17 cellular contexts compared by ENCODE assay signal in the genomic region with DNA sequence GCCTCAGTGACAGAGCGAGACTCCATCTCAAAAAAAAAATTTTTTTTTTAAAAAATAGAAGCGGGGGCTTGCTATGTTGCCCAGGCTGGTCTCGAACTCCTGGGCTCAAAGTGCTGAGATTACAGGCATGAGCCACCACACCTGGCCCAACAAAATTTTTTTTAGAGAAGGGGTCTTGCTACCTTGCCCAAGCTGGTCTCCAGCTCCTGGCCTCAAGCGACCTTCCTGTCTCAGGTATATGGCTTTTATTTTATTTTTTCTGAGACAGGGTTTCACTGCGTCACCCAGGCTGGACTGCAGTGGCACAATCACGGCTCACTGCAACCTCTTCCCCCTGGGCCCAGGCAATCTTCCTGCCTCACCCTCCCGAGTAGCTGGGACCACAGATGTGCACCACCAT. TPM values are rescaled to one million over a fixed set of nuclear protein-coding genes. Genes with fewer than 3 reads are reported as not detected.
DNase-seq lines count a peak whose midpoint lies in the region; ATAC-seq, FAIRE-seq and TF ChIP-seq lines count a peak whose summit lies in the region.
"Had no signal": no experiment of that assay in that cellular context is flagged by ENCODE, and none has a peak within 500 bp of the region (broad histone marks: within the 10 kb centered on the region; RNA-seq: fewer than 3 reads in every experiment).

No MANE protein-coding gene starts in this region.

- 91 to 94% methylated on average over 7 of the region's 7 CpGs for WGBS in esophagus, 2 donors
- WGBS in pancreas, 2 donors = 89 to 93% methylated on average over 7 of the region's 7 CpGs

- no peak overlapping the region for H3K27ac ChIP-seq in CD8-positive, alpha-beta T cell (ENCODE audit: low read depth, low read length)
- H3K27ac ChIP-seq in KMS-11 = peak overlapping the region; percentile 17; the same call in 1 of the 2 replicates
- H3K27ac ChIP-seq in esophagus (ENCODE audit: low read depth in 2 of 2, low read length in 1 of 2) = peak overlapping the region; percentile 0 to 76
- H3K27ac ChIP-seq in pancreas = peak overlapping the region; percentile 100
- H3K27ac ChIP-seq: BLaER1, brain microvascular endothelial cell had no signal

- peaks cover 14% of the 10 kb centered on the region for H3K4me1 ChIP-seq in CD8-positive, alpha-beta T cell (ENCODE audit: insufficient read depth, low read length)
- H3K4me1 ChIP-seq in KMS-11 (ENCODE audit: low read depth, poor library complexity, severe bottlenecking) = peaks cover 63% of the 10 kb centered on the region
- peaks cover 0 to 26% of the 10 kb centered on the region in 2 donors for H3K4me1 ChIP-seq in esophagus (ENCODE audit: control insufficient read depth in 2 of 2, insufficient read depth in 2 of 2, low read length in 1 of 2)
- H3K4me1 ChIP-seq in pancreas = peaks cover 18 to 32% (median 32%) of the 10 kb centered on the region in 3 donors

- H3K9me3 Mint-ChIP-seq in CD8-positive, alpha-beta T cell = no peaks in the 10 kb centered on the region
- H3K9me3 Mint-ChIP-seq: activated B cell treated with CpG ODN at 0.5 μM for 24 hours had no signal

- POLR2A ChIA-PET in CD8-positive, alpha-beta T cell (lab: Charles Lee) = no interaction called here

- no peak overlapping the region for H3K4me3 ChIP-seq in CD8-positive, alpha-beta T cell (ENCODE audit: low read depth, low read length)
- H3K4me3 ChIP-seq in KMS-11 (IDR thresholded peaks at IDR 0.05; ENCODE audit: insufficient read depth, low read depth, low read length) = no peak overlapping the region
- H3K4me3 ChIP-seq in esophagus (ENCODE audit: low read depth in 1 of 2, low read length in 2 of 2) = no peak overlapping the region
- no peak overlapping the region for H3K4me3 ChIP-seq in pancreas
- H3K4me3 ChIP-seq: GM12878 had no signal

- no peak for ATAC-seq in CD8-positive, alpha-beta T cell
- no peak for ATAC-seq in pancreas
- ATAC-seq in Right ventricle myocardium inferior = no peak
- ATAC-seq: gastroesophageal sphincter, GM12878, K562 had no signal

- H3K4me2 ChIP-seq in KMS-11 = no peak overlapping the region

- no peaks in the 10 kb centered on the region for H3K36me3 ChIP-seq in CD8-positive, alpha-beta T cell (ENCODE audit: insufficient read depth, low read length)
- no peaks in the 10 kb centered on the region; the same call in 1 of the 2 replicates for H3K36me3 ChIP-seq in KMS-11 (ENCODE audit: insufficient read depth)
- peaks cover 5 to 16% of the 10 kb centered on the region in 2 donors for H3K36me3 ChIP-seq in esophagus (ENCODE audit: control insufficient read depth in 2 of 2, insufficient read depth in 2 of 2, low read length in 1 of 2)
- peaks cover 0 to 8% (median 0%) of the 10 kb centered on the region in 3 donors for H3K36me3 ChIP-seq in pancreas
- H3K36me3 ChIP-seq: brain microvascular endothelial cell had no signal

- H3K27me3 ChIP-seq in CD8-positive, alpha-beta T cell (ENCODE audit: insufficient read depth, low read length) = no peaks in the 10 kb centered on the region
- no peaks in the 10 kb centered on the region for H3K27me3 ChIP-seq in KMS-11 (ENCODE audit: insufficient read depth, low read depth)
- H3K27me3 ChIP-seq in esophagus (ENCODE audit: control insufficient read depth in 1 of 2, insufficient read depth in 2 of 2, low read length in 2 of 2) = no peaks in the 10 kb centered on the region
- H3K27me3 ChIP-seq in pancreas = no peaks in the 10 kb centered on the region
- H3K27me3 ChIP-seq: brain microvascular endothelial cell, gastroesophageal sphincter had no signal

- no peak for FAIRE-seq in pancreas (lab: Jason Lieb, UNC)
- FAIRE-seq: GM12878, K562 had no signal

- TF ChIP-seq CTCF in CD8-positive, alpha-beta T cell (IDR thresholded peaks at IDR 0.05) = no peak
- TF ChIP-seq CTCF in KMS-11 (conservative IDR thresholded peaks at IDR 0.05; ENCODE audit: low read depth, low read length) = no peak
- TF ChIP-seq CTCF in pancreas (IDR thresholded peaks at IDR 0.05) = no peak

- peaks cover 7% of the 10 kb centered on the region for H3K36me3 Mint-ChIP-seq in CD8-positive, alpha-beta T cell

- intact Hi-C loops in CD8-positive, alpha-beta T cell (cut with DNase I, micrococcal nuclease) = no loop called here
- intact Hi-C loops in pancreas (cut with DNase I) = no loop called here
- intact Hi-C loops in Right ventricle myocardium inferior (cut with DNase I) = no loop called here

- peaks cover 15% of the 10 kb centered on the region; the same call in 1 of the 2 replicates for H3K79me2 ChIP-seq in KMS-11 (ENCODE audit: insufficient read depth, low read depth)

- H3K27me3 Mint-ChIP-seq in CD8-positive, alpha-beta T cell (ENCODE audit: low read depth) = no peaks in the 10 kb centered on the region
- H3K27me3 Mint-ChIP-seq: activated B cell treated with CpG ODN at 0.5 μM for 24 hours had no signal

- DNase-seq in CD8-positive, alpha-beta T cell = no peak
- DNase-seq in pancreas = no peak
- DNase-seq in Right ventricle myocardium inferior (ENCODE audit: missing footprints) = no peak
- no peak for DNase-seq in NCI-H748 (lab: John Stamatoyannopoulos, UW; ENCODE audit: unreplicated experiment)
- no peak for DNase-seq in stimulated activated CD4-positive, alpha-beta T cell treated with anti-CD3 and anti-CD28 coated beads, Interleukin-4, amount 100 ng/mL, for 24 hours
- no peak for DNase-seq in NCI-H2171 treated with DMSO at 0.1 percent for 48 hours (lab: John Stamatoyannopoulos, UW)
- DNase-seq: activated B cell treated with CpG ODN at 0.5 μM for 24 hours, brain microvascular endothelial cell, EL, NCI-H226 had no signal

- no peaks in the 10 kb centered on the region for H3K9me3 ChIP-seq in CD8-positive, alpha-beta T cell (ENCODE audit: low read length)
- no peaks in the 10 kb centered on the region for H3K9me3 ChIP-seq in esophagus (ENCODE audit: control insufficient read depth in 2 of 2, insufficient read depth in 1 of 2, low read depth in 1 of 2, low read length in 1 of 2)
- H3K9me3 ChIP-seq in pancreas = no peaks in the 10 kb centered on the region
- H3K9me3 ChIP-seq: BLaER1, gastroesophageal sphincter had no signal

- peaks cover 6% of the 10 kb centered on the region for H3K4me1 Mint-ChIP-seq in CD8-positive, alpha-beta T cell (ENCODE audit: low read depth)

- CTCF ChIA-PET in CD8-positive, alpha-beta T cell (lab: Charles Lee) = interaction anchor here (0.7 to 1.2 kb wide), 2 partner anchors 92 to 133 kb away, joined by 3 to 4 read pairs; no protein-coding TSS in a partner anchor

- peak overlapping the region; percentile 46 for H3K4me3 Mint-ChIP-seq in CD8-positive, alpha-beta T cell

- no peak overlapping the region for H3K27ac Mint-ChIP-seq in CD8-positive, alpha-beta T cell

- H3K9ac ChIP-seq in KMS-11 = no peak overlapping the region

- H2AFZ ChIP-seq in KMS-11 (ENCODE audit: low read depth) = no peak overlapping the region

- peaks cover 4% of the 10 kb centered on the region; the same call in 1 of the 2 replicates for H4K20me1 ChIP-seq in KMS-11 (ENCODE audit: insufficient read depth)

RNA-seq across cellular contexts. Expression of gene ABHD11, which starts 1.6 kb away (rescaled TPM):
- total RNA-seq in CD8-positive, alpha-beta T cell = 10 to 100 TPM; 12.2 to 12.3 TPM
- polyA plus RNA-seq in esophagus (10 to 100 TPM; 22.6 to 28.3 TPM), pancreas (10 to 100 TPM; 91.0 to 95.2 TPM)
- total RNA-seq in pancreas (10 to 100 TPM; 16.0 to 30.6 (median 22.1) TPM), Right ventricle myocardium inferior (21.5 TPM)

RNA-seq across cellular contexts. Expression of gene STX1A, which starts 20.7 kb away (rescaled TPM):
- 10 to 100 TPM; 18.2 to 20.8 TPM for total RNA-seq in CD8-positive, alpha-beta T cell
- polyA plus RNA-seq in esophagus (1 to 10 TPM; 1.6 to 2.4 TPM), pancreas (10 to 100 TPM; 31.8 to 95.7 TPM)
- total RNA-seq in pancreas (10 to 100 TPM in 2 of 6 donors, 1 to 10 TPM in 4; 2.3 to 11.9 (median 6.9) TPM), Right ventricle myocardium inferior (1.6 TPM)

RNA-seq across cellular contexts. Expression of gene CLDN3, which starts 29.9 kb away (rescaled TPM):
- total RNA-seq in CD8-positive, alpha-beta T cell = not detected
- polyA plus RNA-seq in esophagus = under 1 TPM; 0.14 to 0.26 TPM
- total RNA-seq in pancreas = 10 to 100 TPM; 42.9 to 62.0 (median 48.3) TPM
- polyA plus RNA-seq in pancreas = 100 to 1,000 TPM; 110 to 122 TPM
- total RNA-seq in Right ventricle myocardium inferior = not detected
- total RNA-seq: activated B cell treated with CpG ODN at 0.5 μM for 24 hours, GM12878, mesenteric fat pad had no signal
- polyA plus RNA-seq: K562 had no signal

RNA-seq across cellular contexts. Expression of gene BUD23, which starts 56.8 kb away (rescaled TPM):
- total RNA-seq in CD8-positive, alpha-beta T cell = 100 to 1,000 TPM; 123 to 129 TPM
- polyA plus RNA-seq in esophagus = 10 to 100 TPM; 39.9 to 43.5 TPM
- 10 to 100 TPM; 26.9 to 36.8 (median 33.0) TPM for total RNA-seq in pancreas
- polyA plus RNA-seq in pancreas = 10 to 100 TPM; 46.7 to 62.9 TPM
- 81.1 TPM for total RNA-seq in Right ventricle myocardium inferior

RNA-seq across cellular contexts. Expression of gene DNAJC30, which starts 57.0 kb away (rescaled TPM):
- 10 to 100 TPM; 13.5 to 14.4 TPM for total RNA-seq in CD8-positive, alpha-beta T cell
- polyA plus RNA-seq in esophagus (1 to 10 TPM; 3.9 to 6.1 TPM), pancreas (1 to 10 TPM; 5.1 to 6.4 TPM)
- total RNA-seq in pancreas (1 to 10 TPM; 4.1 to 8.2 (median 5.6) TPM), Right ventricle myocardium inferior (13.8 TPM)

Comparison
In these comparisons a context has a peak if more than half of its experiments do, and no peak if none do; other contexts are left out.
1. RNA of gene CLDN3, which starts 29.9 kb away (total RNA-seq): 42.9 to 62.0 TPM in pancreas; not detected in CD8-positive, alpha-beta T cell and not detected in Right ventricle myocardium inferior (single experiment); every median in the first group is over 10 times any median in the second.